In the genomic region with DNA sequence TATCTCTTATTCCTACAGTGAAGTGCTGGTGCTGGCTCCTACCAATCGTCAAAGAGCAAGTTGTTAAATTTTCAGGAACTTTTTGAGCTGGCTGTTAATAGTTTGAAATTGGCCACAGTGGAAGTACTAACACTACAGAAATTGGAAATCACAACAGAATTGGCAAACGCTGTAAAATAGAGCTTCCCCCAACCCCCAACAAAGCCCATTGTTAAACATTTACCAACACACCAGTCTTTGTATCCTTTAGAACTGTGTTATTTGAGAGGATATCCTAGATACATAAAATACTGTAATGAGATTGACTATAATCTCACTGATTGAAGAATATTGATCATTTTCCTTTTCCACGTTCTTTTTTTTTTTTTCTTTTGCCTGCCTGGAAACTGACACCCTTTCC, we compare ENCODE assay signal across 18 cellular contexts. TPM values are rescaled to one million over a fixed set of nuclear protein-coding genes. Genes with fewer than 3 reads are reported as not detected.
DNase-seq lines count a peak whose midpoint lies in the region; ATAC-seq lines count a peak whose summit lies in the region.
"Had no signal": no experiment of that assay in that cellular context is flagged by ENCODE, and none has a peak within 500 bp of the region (broad histone marks: within the 10 kb centered on the region; RNA-seq: fewer than 3 reads in every experiment).

No MANE protein-coding gene starts in this region.

- no peak overlapping the region for H3K27ac ChIP-seq in SJCRH30
- H3K27ac ChIP-seq: 22Rv1 had no signal

- no peak overlapping the region for H3K4me3 ChIP-seq in SJCRH30

- no peaks in the 10 kb centered on the region for H3K36me3 ChIP-seq in SJCRH30
- H3K36me3 ChIP-seq: BE2C had no signal

- peaks cover 8% of the 10 kb centered on the region for H3K36me3 Mint-ChIP-seq in activated naive CD4-positive, alpha-beta T cell treated with anti-CD3 and anti-CD28 coated beads, Interleukin-2, amount 50 U/mL, for 24 hours
- H3K36me3 Mint-ChIP-seq in T-helper 17 cell (ENCODE audit: low read depth) = peaks cover 4% of the 10 kb centered on the region

- H3K9me3 Mint-ChIP-seq in activated naive CD4-positive, alpha-beta T cell treated with anti-CD3 and anti-CD28 coated beads, Interleukin-2, amount 50 U/mL, for 24 hours = no peaks in the 10 kb centered on the region
- H3K9me3 Mint-ChIP-seq: CD8-positive, alpha-beta memory T cell had no signal

- no peak for DNase-seq in activated naive CD4-positive, alpha-beta T cell (lab: John Stamatoyannopoulos, UW)
- DNase-seq in T-helper 17 cell (no peak), left lobe of liver (ENCODE audit: low spot score) (no peak), putamen (ENCODE audit: low spot score) (peak; percentile 43), SJCRH30 (no peak), NCI-H2196 treated with DMSO at 0.1 percent for 48 hours (lab: John Stamatoyannopoulos, UW; ENCODE audit: unreplicated experiment) (no peak)
- no peak for DNase-seq in central memory CD4-positive, alpha-beta T cell
- DNase-seq: BE2C, DMS79, Kasumi-1, NCI-H1105, NCI-H1694, NCI-H226, NCI-H524 treated with DMSO at 0.1 percent for 48 hours, SHP77 had no signal

- no peaks in the 10 kb centered on the region for H3K4me1 ChIP-seq in SJCRH30
- H3K4me1 ChIP-seq: BE2C had no signal

- H3K27me3 Mint-ChIP-seq in activated naive CD4-positive, alpha-beta T cell treated with anti-CD3 and anti-CD28 coated beads, Interleukin-2, amount 50 U/mL, for 24 hours = no peaks in the 10 kb centered on the region
- no peaks in the 10 kb centered on the region for H3K27me3 Mint-ChIP-seq in T-helper 17 cell
- H3K27me3 Mint-ChIP-seq: CD8-positive, alpha-beta memory T cell had no signal

- ATAC-seq in T-helper 17 cell (no peak), left lobe of liver (peak; percentile 50)

- no peaks in the 10 kb centered on the region for H3K27me3 ChIP-seq in SJCRH30
- H3K27me3 ChIP-seq: BE2C had no signal

- H3K9me3 ChIP-seq in T-helper 17 cell (ENCODE audit: control insufficient read depth, low read length, poor library complexity, severe bottlenecking) = no peaks in the 10 kb centered on the region
- no peaks in the 10 kb centered on the region for H3K9me3 ChIP-seq in SJCRH30 (replicated peaks)
- H3K9me3 ChIP-seq: BE2C had no signal

- H3K4me3 Mint-ChIP-seq in activated naive CD4-positive, alpha-beta T cell treated with anti-CD3 and anti-CD28 coated beads, Interleukin-2, amount 50 U/mL, for 24 hours = no peak overlapping the region
- no peak overlapping the region for H3K4me3 Mint-ChIP-seq in T-helper 17 cell
- H3K4me3 Mint-ChIP-seq: CD8-positive, alpha-beta memory T cell had no signal

- H3K27ac Mint-ChIP-seq in activated naive CD4-positive, alpha-beta T cell treated with anti-CD3 and anti-CD28 coated beads, Interleukin-2, amount 50 U/mL, for 24 hours = peak overlapping the region; percentile 89
- H3K27ac Mint-ChIP-seq in T-helper 17 cell = peak overlapping the region; percentile 82

- H3K4me1 Mint-ChIP-seq in activated naive CD4-positive, alpha-beta T cell treated with anti-CD3 and anti-CD28 coated beads, Interleukin-2, amount 50 U/mL, for 24 hours = peaks cover 42% of the 10 kb centered on the region
- peaks cover 30% of the 10 kb centered on the region for H3K4me1 Mint-ChIP-seq in T-helper 17 cell

RNA-seq across cellular contexts. Expression of gene FAM241A, which starts 37.4 kb away (rescaled TPM):
- total RNA-seq in T-helper 17 cell (1 to 10 TPM; 2.8 to 3.7 TPM), left lobe of liver (1.0 TPM)
- 0.03 and 0.08 TPM in 2 replicates for total RNA-seq in SJCRH30 (2014; rRNA removed; shearing (Covaris generic))

RNA-seq across cellular contexts. Expression of gene AP1AR, which starts 49.0 kb away (rescaled TPM):
- total RNA-seq in T-helper 17 cell = 10 to 100 TPM; 10.4 to 15.2 TPM
- total RNA-seq in left lobe of liver = 13.4 TPM
- 23.1 and 24.7 TPM in 2 replicates for total RNA-seq in SJCRH30 (2014; rRNA removed; shearing (Covaris generic))
